Comparison of ENCODE assay signal across 8 cellular contexts in genomic region chr5:99032234-99033013, GRCh38.
DNase-seq lines count a peak whose midpoint lies in the region; ATAC-seq and TF ChIP-seq lines count a peak whose summit lies in the region.

No MANE protein-coding gene starts in this region.

- H3K36me3 ChIP-seq in osteoblast (ENCODE audit: insufficient read depth, low read length) = no peaks in the 10 kb centered on the region

- peak overlapping the region; percentile 75 for H3K27ac ChIP-seq in osteoblast (ENCODE audit: low read depth, low read length)

- H4K20me1 ChIP-seq in osteoblast (ENCODE audit: insufficient read depth, low read length) = no peaks in the 10 kb centered on the region

- H3K9me3 Mint-ChIP-seq in activated naive CD8-positive, alpha-beta T cell (ENCODE audit: low read depth) = peaks cover 8% of the 10 kb centered on the region

- peak; percentile 87 for TF ChIP-seq CTCF in osteoblast (IDR thresholded peaks at IDR 0.05; ENCODE audit: extremely low read depth, low read depth, low read length)

- H3K4me3 ChIP-seq in osteoblast (ENCODE audit: insufficient read depth, low read length) = peak overlapping the region; percentile 75

- H3K79me2 ChIP-seq in osteoblast (ENCODE audit: insufficient read depth, low read length) = no peaks in the 10 kb centered on the region

- DNase-seq in C1 segment of cervical spinal cord (lab: John Stamatoyannopoulos, UW) (peak in 11 of 14 donors; percentile 4 to 64 (median 34)), NCI-H524 treated with DMSO at 0.1 percent for 48 hours (lab: John Stamatoyannopoulos, UW) (peak; percentile 24), glomerular visceral epithelial cell (ENCODE audit: extremely low spot score) (peak; percentile 76), osteoblast (ENCODE audit: insufficient read length, low spot score, missing footprints) (peak; percentile 49), DMS153 (lab: John Stamatoyannopoulos, UW) (no peak)

- H2AFZ ChIP-seq in osteoblast (ENCODE audit: low read length) = peak overlapping the region; percentile 99

- H3K27me3 ChIP-seq in osteoblast (ENCODE audit: insufficient read depth, low read length) = no peaks in the 10 kb centered on the region

- H3K4me1 ChIP-seq in osteoblast (ENCODE audit: insufficient read depth, low read length) = peaks cover 13% of the 10 kb centered on the region

- H3K4me1 Mint-ChIP-seq in activated naive CD8-positive, alpha-beta T cell (ENCODE audit: low read depth) = peaks cover 68% of the 10 kb centered on the region

- peaks cover 4% of the 10 kb centered on the region for H3K36me3 Mint-ChIP-seq in activated naive CD8-positive, alpha-beta T cell

- H3K4me3 Mint-ChIP-seq in activated naive CD8-positive, alpha-beta T cell = peak overlapping the region; percentile 87

- no peaks in the 10 kb centered on the region for H3K27me3 Mint-ChIP-seq in activated naive CD8-positive, alpha-beta T cell

- peak overlapping the region; percentile 92 for H3K27ac Mint-ChIP-seq in activated naive CD8-positive, alpha-beta T cell

- H3K4me2 ChIP-seq in osteoblast (ENCODE audit: insufficient read depth, low read length) = peak overlapping the region; percentile 98

- ATAC-seq in GM18858 (IDR thresholded peaks at IDR 0.05; ENCODE audit: unreplicated experiment) (peak; percentile 26), HG03097 (IDR thresholded peaks at IDR 0.05; ENCODE audit: low FRiP score, unreplicated experiment) (peak; percentile 31)

- H3K9me3 ChIP-seq in osteoblast (ENCODE audit: low read depth, low read length) = no peaks in the 10 kb centered on the region
